8 cellular contexts compared by ENCODE assay signal in genomic region chr6:128519931-128520435, GRCh38. TPM values are rescaled to one million over a fixed set of nuclear protein-coding genes. Genes with fewer than 3 reads are reported as not detected.
A peak's percentile ranks its signal among the peaks of the same experiment; 100 is the strongest.
DNase-seq lines count a peak whose midpoint lies in the region; ATAC-seq and TF ChIP-seq lines count a peak whose summit lies in the region.

No MANE protein-coding gene starts in this region.

- TF ChIP-seq CTCF in MCF 10A (IDR thresholded peaks at IDR 0.05; ENCODE audit: unreplicated experiment), result no peak

- H3K4me1 Mint-ChIP-seq in T-cell (peaks cover 22 to 23% (median 23%) of the 10 kb centered on the region in 3 donors), MCF 10A (ENCODE audit: insufficient read depth, unreplicated experiment) (peaks cover 21% of the 10 kb centered on the region)

- intact Hi-C loops in MCF 10A (cut with micrococcal nuclease), result loop anchor here (1.0 to 10.0 kb wide), 6 partner anchors 49 to 783 kb away; no protein-coding TSS in a partner anchor

- no TSS peak for BruUV-seq in MCF 10A (replicated peaks; lab: Mats Ljungman, UMichigan)

- H3K36me3 Mint-ChIP-seq in T-cell (no peaks in the 10 kb centered on the region), MCF 10A (ENCODE audit: insufficient read depth, unreplicated experiment) (no peaks in the 10 kb centered on the region)

- CTCF ChIA-PET in T-cell (lab: Charles Lee) (interaction anchor here (0.5 to 1.9 kb wide), 7 partner anchors 35 to 1548 kb away, joined by 3 to 6 read pairs (median 3); no protein-coding TSS in a partner anchor), MCF 10A (lab: Yijun Ruan, JAX) (interaction anchor here (0.6 to 2.0 kb wide), 28 partner anchors 9 to 1880 kb away, joined by 3 to 16 read pairs (median 3); no protein-coding TSS in a partner anchor)

- H3K27me3 Mint-ChIP-seq in T-cell (peaks cover 24 to 68% of the 10 kb centered on the region in 2 donors), MCF 10A (ENCODE audit: insufficient read depth, unreplicated experiment) (no peaks in the 10 kb centered on the region)

- H3K27ac Mint-ChIP-seq in T-cell (peak overlapping the region in 1 of 2 donors; percentile 73), MCF 10A (ENCODE audit: low read depth, unreplicated experiment) (peak overlapping the region; percentile 97)

- H3K4me3 Mint-ChIP-seq in T-cell (peak overlapping the region; percentile 87 to 97 (median 90)), MCF 10A (ENCODE audit: unreplicated experiment) (peak overlapping the region; percentile 97)

- H3K9me3 Mint-ChIP-seq in T-cell (no peaks in the 10 kb centered on the region), MCF 10A (ENCODE audit: unreplicated experiment) (no peaks in the 10 kb centered on the region)

- POLR2A ChIA-PET in T-cell (lab: Charles Lee), result no interaction called here
- POLR2A ChIA-PET in MCF 10A (lab: Yijun Ruan, JAX), result interaction anchor here (0.6 to 6.5 kb wide), 38 partner anchors 11 to 734 kb away, joined by 3 to 90 read pairs (median 4); no protein-coding TSS in a partner anchor

- peak; percentile 20 for ATAC-seq in HG03095 (IDR thresholded peaks at IDR 0.05; ENCODE audit: unreplicated experiment)
- ATAC-seq in T-cell (replicated peaks in 1 of 4), result peak; percentile 40 to 52 (median 50)

- DNase-seq in activated naive CD4-positive, alpha-beta T cell (lab: John Stamatoyannopoulos, UW), result peak in 3 of 4 experiments; percentile 27 to 34 (median 29)
- DNase-seq in activated naive CD4-positive, alpha-beta T cell treated with Interleukin-2 at 50 U/mL for 16 hours, result no peak
- peak in 31 of 34 experiments; percentile 7 to 53 (median 33) for DNase-seq in T-cell
- peak; percentile 80 for DNase-seq in MCF 10A (ENCODE audit: unreplicated experiment)
- peak; percentile 70 for DNase-seq in iris pigment epithelial cell (ENCODE audit: low read depth)
- peak; percentile 49 for DNase-seq in stimulated activated CD4-positive, alpha-beta T cell treated with anti-CD3 and anti-CD28 coated beads, Interleukin-15, amount 100 ng/mL, for 24 hours
- no peak for DNase-seq in NCI-H446 treated with DMSO at 0.1 percent for 48 hours (lab: John Stamatoyannopoulos, UW)

RNA-seq across cellular contexts. Expression of gene PTPRK, which starts 0.4 kb away (rescaled TPM):
- total RNA-seq in T-cell (10 to 100 TPM in 1 of 5 donors, 1 to 10 TPM in 4; 2.1 to 11.1 (median 7.3) TPM), MCF 10A (2022) (50.2 and 55.5 TPM in 2 replicates)

Comparison
In these comparisons a context has a peak if more than half of its experiments do, and no peak if none do; other contexts are left out.
1. DNase-seq: peak in activated naive CD4-positive, alpha-beta T cell (3 of 4), T-cell (31 of 34), MCF 10A (single experiment), iris pigment epithelial cell (single experiment) and stimulated activated CD4-positive, alpha-beta T cell treated with anti-CD3 and anti-CD28 coated beads, Interleukin-15, amount 100 ng/mL, for 24 hours (single experiment); none in activated naive CD4-positive, alpha-beta T cell treated with Interleukin-2 at 50 U/mL for 16 hours (single experiment) and NCI-H446 treated with DMSO at 0.1 percent for 48 hours (single experiment).